In the genomic region with DNA sequence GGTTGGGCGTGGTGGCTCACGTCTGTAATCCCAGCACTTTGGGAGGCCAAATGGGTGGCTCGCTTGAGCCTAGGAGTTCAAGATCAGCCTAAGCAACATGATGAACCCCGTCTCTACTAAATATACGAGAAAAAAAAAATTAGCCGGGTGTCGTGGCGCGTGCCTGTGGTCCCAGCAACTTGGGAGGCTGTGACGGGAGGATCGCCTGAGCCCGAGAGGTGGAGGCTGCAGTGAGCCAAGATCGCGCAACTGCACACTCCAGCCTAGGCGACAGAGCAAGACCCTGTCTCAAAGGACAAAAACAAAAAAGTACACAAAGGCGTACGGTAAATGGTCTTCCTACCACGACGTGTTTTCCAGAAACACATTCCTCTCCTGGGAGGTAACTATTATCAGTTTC, we compare ENCODE assay signal across 8 cellular contexts. TPM values are rescaled to one million over a fixed set of nuclear protein-coding genes. Genes with fewer than 3 reads are reported as not detected.
A peak's percentile ranks its signal among the peaks of the same experiment; 100 is the strongest.
DNase-seq lines count a peak whose midpoint lies in the region; ATAC-seq and TF ChIP-seq lines count a peak whose summit lies in the region.

No MANE protein-coding gene starts in this region.

- no peak for TF ChIP-seq CTCF in breast epithelium (IDR thresholded peaks at IDR 0.05)

- H3K4me1 ChIP-seq in breast epithelium: no peaks in the 10 kb centered on the region
- peaks cover 0 to 17% of the 10 kb centered on the region in 2 donors for H3K4me1 ChIP-seq in muscle layer of duodenum (ENCODE audit: control insufficient read depth in 1 of 2, insufficient read depth in 2 of 2, low read length in 2 of 2)

- H3K4me1 Mint-ChIP-seq in stimulated activated naive CD8-positive, alpha-beta T cell treated with anti-CD3 and anti-CD28 coated beads, Interleukin-15, Interleukin-2, amounts not matched to agents 100 ng/mL and 50 ng/mL, for 24 hours (ENCODE audit: low read depth): peaks cover 27% of the 10 kb centered on the region

- H3K4me3 ChIP-seq in breast epithelium: peak overlapping the region; percentile 69 to 88 (median 85)
- peak overlapping the region; percentile 96 to 97 for H3K4me3 ChIP-seq in muscle layer of duodenum (ENCODE audit: low read depth in 1 of 2, low read length in 2 of 2)

- no peak for DNase-seq in stimulated activated naive CD8-positive, alpha-beta T cell treated with anti-CD3 and anti-CD28 coated beads, Interleukin-15, Interleukin-2, amounts not matched to agents 100 U/mL and 50 U/mL, for 24 hours
- DNase-seq in breast epithelium (ENCODE audit: low spot score in 2 of 2) (no peak), superior temporal gyrus (ENCODE audit: extremely low spot score) (no peak), G401 (ENCODE audit: low spot score) (no peak)

- peak overlapping the region; percentile 99 for H3K4me3 Mint-ChIP-seq in stimulated activated naive CD8-positive, alpha-beta T cell treated with anti-CD3 and anti-CD28 coated beads, Interleukin-15, Interleukin-2, amounts not matched to agents 100 ng/mL and 50 ng/mL, for 24 hours

- no peak for ATAC-seq in stimulated activated naive CD8-positive, alpha-beta T cell treated with anti-CD3 and anti-CD28 coated beads, Interleukin-15, Interleukin-2, amounts not matched to agents 100 U/mL and 50 U/mL, for 24 hours
- ATAC-seq in GM19463 (IDR thresholded peaks at IDR 0.05; ENCODE audit: unreplicated experiment) (no peak), GM21528 (IDR thresholded peaks at IDR 0.05; ENCODE audit: low FRiP score, unreplicated experiment) (no peak)

- H3K9me3 Mint-ChIP-seq in stimulated activated naive CD8-positive, alpha-beta T cell treated with anti-CD3 and anti-CD28 coated beads, Interleukin-15, Interleukin-2, amounts not matched to agents 100 ng/mL and 50 ng/mL, for 24 hours: no peaks in the 10 kb centered on the region

- peak overlapping the region; percentile 99 for H3K27ac Mint-ChIP-seq in stimulated activated naive CD8-positive, alpha-beta T cell treated with anti-CD3 and anti-CD28 coated beads, Interleukin-15, Interleukin-2, amounts not matched to agents 100 ng/mL and 50 ng/mL, for 24 hours

- no peaks in the 10 kb centered on the region for H3K9me3 ChIP-seq in breast epithelium
- no peaks in the 10 kb centered on the region for H3K9me3 ChIP-seq in muscle layer of duodenum (ENCODE audit: control insufficient read depth in 1 of 2, low read length in 2 of 2)

- H3K27me3 ChIP-seq in breast epithelium (peaks cover 0 to 7% of the 10 kb centered on the region in 2 donors), muscle layer of duodenum (ENCODE audit: low read depth, low read length) (peaks cover 4% of the 10 kb centered on the region)

- H3K27me3 Mint-ChIP-seq in stimulated activated naive CD8-positive, alpha-beta T cell treated with anti-CD3 and anti-CD28 coated beads, Interleukin-15, Interleukin-2, amounts not matched to agents 100 ng/mL and 50 ng/mL, for 24 hours: peaks cover 12% of the 10 kb centered on the region

- H3K36me3 ChIP-seq in breast epithelium (no peaks in the 10 kb centered on the region), muscle layer of duodenum (ENCODE audit: control insufficient read depth in 1 of 2, insufficient read depth in 2 of 2, low read length in 2 of 2) (peaks cover 8 to 15% of the 10 kb centered on the region in 2 donors)

- peak overlapping the region; percentile 92 to 99 for H3K27ac ChIP-seq in breast epithelium
- peak overlapping the region; percentile 78 for H3K27ac ChIP-seq in muscle layer of duodenum (ENCODE audit: low read length)

- intact Hi-C loops in breast epithelium (cut with DNase I; ENCODE audit: low total_unique reads): no loop called here

- H3K36me3 Mint-ChIP-seq in stimulated activated naive CD8-positive, alpha-beta T cell treated with anti-CD3 and anti-CD28 coated beads, Interleukin-15, Interleukin-2, amounts not matched to agents 100 ng/mL and 50 ng/mL, for 24 hours (ENCODE audit: low read depth): peaks cover 30% of the 10 kb centered on the region

- in situ Hi-C loops in G401 (cut with HindIII; ENCODE audit: low sequenced_read_pairs): no loop called here

- TF ChIP-seq POLR2A in breast epithelium (IDR thresholded peaks at IDR 0.05): no peak

RNA-seq across cellular contexts. Expression of gene BDP1, which starts 0.5 kb away (rescaled TPM):
- total RNA-seq in breast epithelium: 100 to 1,000 TPM in 1 of 3 donors, 10 to 100 TPM in 2; 26.4 to 119 (median 41.6) TPM
- 13.0 and 21.4 TPM in 2 replicates for total RNA-seq in G401 (2014; rRNA removed; shearing (Covaris generic))
